Comparison of ENCODE assay signal across 13 cellular contexts in the genomic region with DNA sequence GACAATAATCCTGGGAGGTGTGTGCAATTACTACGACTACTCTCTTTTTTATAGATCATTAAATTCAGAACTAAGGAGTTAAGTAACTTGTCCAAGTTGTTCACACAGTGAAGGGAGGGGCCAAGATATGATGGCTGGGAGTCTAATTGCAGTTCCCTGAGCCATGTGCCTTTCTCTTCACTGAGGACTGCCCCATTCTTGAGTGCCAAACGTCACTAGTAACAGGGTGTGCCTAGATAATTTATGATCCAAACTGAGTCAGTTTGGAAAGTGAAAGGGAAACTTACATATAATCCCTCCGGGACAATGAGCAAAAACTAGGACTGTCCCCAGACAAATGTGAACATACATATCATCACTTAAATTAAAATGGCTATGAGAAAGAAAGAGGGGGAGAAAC. TPM values are rescaled to one million over a fixed set of nuclear protein-coding genes. Genes with fewer than 3 reads are reported as not detected.
A peak's percentile ranks its signal among the peaks of the same experiment; 100 is the strongest.
DNase-seq lines count a peak whose midpoint lies in the region; ATAC-seq and TF ChIP-seq lines count a peak whose summit lies in the region.
"Had no signal": no experiment of that assay in that cellular context is flagged by ENCODE, and none has a peak within 500 bp of the region (broad histone marks: within the 10 kb centered on the region; RNA-seq: fewer than 3 reads in every experiment).

No MANE protein-coding gene starts in this region.

- ATAC-seq in activated naive CD4-positive, alpha-beta T cell treated with anti-CD3 and anti-CD28 coated beads, Interleukin-2, amount 50 U/mL, for 72 hours: peak; percentile 34 to 48
- ATAC-seq in GM19463 (IDR thresholded peaks at IDR 0.05; ENCODE audit: unreplicated experiment): no peak
- no peak for ATAC-seq in GM21576 (IDR thresholded peaks at IDR 0.05; ENCODE audit: unreplicated experiment)
- ATAC-seq: sciatic nerve had no signal

- DNase-seq in AG10803 (ENCODE audit: low read depth): peak; percentile 59
- DNase-seq in HCEC 1CT: peak; percentile 56
- no peak for DNase-seq in activated naive CD4-positive, alpha-beta T cell treated with anti-CD3 and anti-CD28 coated beads, Interleukin-2, amount 50 U/mL, for 72 hours (ENCODE audit: low spot score in 2 of 2)
- DNase-seq in kidney epithelial cell (ENCODE audit: low read depth): peak; percentile 39
- DNase-seq in HUDEP-2 (lab: John Stamatoyannopoulos, UW; ENCODE audit: unreplicated experiment in 76 of 76): no peak
- DNase-seq in DMS79 treated with DMSO at 0.1 percent for 48 hours (lab: John Stamatoyannopoulos, UW): no peak
- DNase-seq: DMS 273 treated with DMSO at 0.1 percent for 48 hours, esophagus squamous epithelium, NCI-H1694 treated with DMSO at 0.1 percent for 48 hours had no signal

- no peak for TF ChIP-seq CTCF in AG10803 (conservative IDR thresholded peaks at IDR 0.05; ENCODE audit: low read length)
- no peak for TF ChIP-seq CTCF in kidney epithelial cell (IDR thresholded peaks at IDR 0.05; ENCODE audit: insufficient read depth, low read length, poor library complexity, severe bottlenecking)

- H3K4me3 ChIP-seq in AG10803 (ENCODE audit: low read length) (no peak overlapping the region), kidney epithelial cell (ENCODE audit: low read depth, low read length) (no peak overlapping the region)
- H3K4me3 ChIP-seq: esophagus squamous epithelium, lung had no signal

- peaks cover 51 to 61% of the 10 kb centered on the region in 2 donors for H3K36me3 Mint-ChIP-seq in activated naive CD4-positive, alpha-beta T cell treated with anti-CD3 and anti-CD28 coated beads, Interleukin-2, amount 50 U/mL, for 72 hours

- peak overlapping the region; percentile 75 to 85 for H3K27ac Mint-ChIP-seq in activated naive CD4-positive, alpha-beta T cell treated with anti-CD3 and anti-CD28 coated beads, Interleukin-2, amount 50 U/mL, for 72 hours

- H3K27me3 ChIP-seq in kidney epithelial cell (ENCODE audit: control insufficient read depth, insufficient read depth, low read length): no peaks in the 10 kb centered on the region
- H3K27me3 ChIP-seq: esophagus squamous epithelium had no signal

- no peaks in the 10 kb centered on the region for H3K36me3 ChIP-seq in kidney epithelial cell (ENCODE audit: control insufficient read depth, insufficient read depth, low read length)
- H3K36me3 ChIP-seq: esophagus squamous epithelium had no signal

- peaks cover 0 to 14% of the 10 kb centered on the region in 2 donors for H3K9me3 Mint-ChIP-seq in activated naive CD4-positive, alpha-beta T cell treated with anti-CD3 and anti-CD28 coated beads, Interleukin-2, amount 50 U/mL, for 72 hours

RNA-seq across cellular contexts. Expression of gene IL7R, which starts 20.2 kb away (rescaled TPM):
- 100 to 1,000 TPM; 309 to 314 TPM for total RNA-seq in activated naive CD4-positive, alpha-beta T cell treated with anti-CD3 and anti-CD28 coated beads, Interleukin-2, amount 50 U/mL, for 72 hours
- total RNA-seq in kidney epithelial cell: 1.6 and 4.0 TPM in 2 replicates

Comparison
In these comparisons a context has a peak if more than half of its experiments do, and no peak if none do; other contexts are left out.
1. DNase-seq: peak in AG10803 (single experiment), HCEC 1CT (single experiment) and kidney epithelial cell (single experiment); none in activated naive CD4-positive, alpha-beta T cell treated with anti-CD3 and anti-CD28 coated beads, Interleukin-2, amount 50 U/mL, for 72 hours (0 of 2), HUDEP-2 (0 of 76) and DMS79 treated with DMSO at 0.1 percent for 48 hours (single experiment).
2. ATAC-seq: peak in activated naive CD4-positive, alpha-beta T cell treated with anti-CD3 and anti-CD28 coated beads, Interleukin-2, amount 50 U/mL, for 72 hours (2 of 2); none in GM19463 (single experiment) and GM21576 (single experiment).
3. RNA of gene IL7R, which starts 20.2 kb away (total RNA-seq): 309 to 314 TPM in activated naive CD4-positive, alpha-beta T cell treated with anti-CD3 and anti-CD28 coated beads, Interleukin-2, amount 50 U/mL, for 72 hours; 1.6 to 4.0 TPM in kidney epithelial cell; every median in the first group is over 10 times any median in the second.